ENCODE assay signal across 8 cellular contexts in genomic region chr17:47895856-47896671, GRCh38. TPM values are rescaled to one million over a fixed set of nuclear protein-coding genes. Genes with fewer than 3 reads are reported as not detected.
DNase-seq lines count a peak whose midpoint lies in the region; ATAC-seq and TF ChIP-seq lines count a peak whose summit lies in the region.

Gene SP2, plus strand, starts transcription at chr17:47896236. Its CDS starts 51 bp downstream, at chr17:47896287.

- peak; percentile 96 to 100 (median 100) for DNase-seq in CD8-positive, alpha-beta memory T cell
- DNase-seq in HS-5 (ENCODE audit: low read depth): peak; percentile 100
- peak; percentile 100 for DNase-seq in NK-92 treated with Interleukin-12 subunit alpha and Interleukin-12 subunit beta, amount 100 ng/mL, for 24 hours (lab: John Stamatoyannopoulos, UW)
- peak; percentile 100 for DNase-seq in activated CD8-positive, alpha-beta memory T cell treated with anti-CD3 and anti-CD28 coated beads for 24 hours
- peak; percentile 96 for DNase-seq in effector CD4-positive, alpha-beta T cell
- DNase-seq in lung (ENCODE audit: low spot score): peak; percentile 99
- peak; percentile 92 to 99 (median 99) for DNase-seq in stimulated activated CD4-positive, alpha-beta T cell treated with anti-CD3 and anti-CD28 coated beads, TNF-alpha, amount 100 ng/mL, for 4 hours (ENCODE audit: low read depth in 3 of 3)

- H3K27ac Mint-ChIP-seq in CD8-positive, alpha-beta memory T cell: peak within 1 kb of the TSS; percentile 95 to 100 (median 99)

- H3K4me3 Mint-ChIP-seq in CD8-positive, alpha-beta memory T cell: peak within 1 kb of the TSS; percentile 92 to 99 (median 95)

- CTCF ChIA-PET in CD8-positive, alpha-beta memory T cell (lab: Charles Lee): interaction anchor here (1.0 to 12.7 kb wide), 8 partner anchors 39 to 75 kb away, joined by 3 to 314 read pairs (median 4); partner anchors contain the start of genes CDK5RAP3, LRRC46, MRPL10 and PNPO

- peak within 1 kb of the TSS; percentile 91 for H3K27ac ChIP-seq in CD8-positive, alpha-beta memory T cell (ENCODE audit: low read depth, low read length)
- peak within 1 kb of the TSS; percentile 96 to 100 for H3K27ac ChIP-seq in lung (ENCODE audit: low read depth in 1 of 2, low read length in 1 of 2)

- H3K36me3 ChIP-seq in CD8-positive, alpha-beta memory T cell (ENCODE audit: insufficient read depth, low read length): peaks cover 5% of the 10 kb centered on the region
- peaks cover 0 to 3% of the 10 kb centered on the region in 2 donors for H3K36me3 ChIP-seq in lung (ENCODE audit: control insufficient read depth in 2 of 2, insufficient read depth in 2 of 2, low read length in 2 of 2)

- no peaks in the 10 kb centered on the region for H3K9me3 Mint-ChIP-seq in CD8-positive, alpha-beta memory T cell

- peak within 1 kb of the TSS; percentile 85 for H3K4me3 ChIP-seq in CD8-positive, alpha-beta memory T cell (ENCODE audit: low read length)
- H3K4me3 ChIP-seq in lung: peak within 1 kb of the TSS; percentile 77

- H3K9me3 ChIP-seq in CD8-positive, alpha-beta memory T cell (ENCODE audit: low read length): no peaks in the 10 kb centered on the region
- no peaks in the 10 kb centered on the region for H3K9me3 ChIP-seq in lung (ENCODE audit: control insufficient read depth in 2 of 2, insufficient read depth in 1 of 2, low read length in 1 of 2)

- H3K36me3 Mint-ChIP-seq in CD8-positive, alpha-beta memory T cell: peaks cover 0 to 44% (median 4%) of the 10 kb centered on the region in 3 donors

- no peaks in the 10 kb centered on the region for H3K27me3 ChIP-seq in CD8-positive, alpha-beta memory T cell (ENCODE audit: insufficient read depth, low read length, poor library complexity, severe bottlenecking)
- no peaks in the 10 kb centered on the region for H3K27me3 ChIP-seq in lung (ENCODE audit: control insufficient read depth, insufficient read depth)

- H3K4me1 ChIP-seq in CD8-positive, alpha-beta memory T cell (ENCODE audit: insufficient read depth, low read length): peaks cover 30% of the 10 kb centered on the region
- peaks cover 3 to 19% of the 10 kb centered on the region in 2 donors for H3K4me1 ChIP-seq in lung (ENCODE audit: control insufficient read depth in 2 of 2, insufficient read depth in 2 of 2, low read length in 2 of 2)

- TF ChIP-seq CTCF in lung (IDR thresholded peaks at IDR 0.05; ENCODE audit: control extremely low read depth, extremely low read depth): no peak

- POLR2A ChIA-PET in CD8-positive, alpha-beta memory T cell (lab: Charles Lee): interaction anchor here (0.5 to 1.8 kb wide), 23 partner anchors 9 to 651 kb away, joined by 3 to 22 read pairs (median 4); partner anchors contain the start of genes CDK5RAP3, KPNB1, LRRC46 and MRPL10

- 0% methylated on average over 59 to 70 of the region's 70 CpGs for WGBS in lung, 2 donors

- ATAC-seq in GM19468 (IDR thresholded peaks at IDR 0.05; ENCODE audit: extremely low read depth, unreplicated experiment) (peak; percentile 92), lung (ENCODE audit: insufficient read depth, low FRiP score) (peak; percentile 93)

- peaks cover 0 to 1% of the 10 kb centered on the region in 2 donors for H3K27me3 Mint-ChIP-seq in CD8-positive, alpha-beta memory T cell

- H3K4me1 Mint-ChIP-seq in CD8-positive, alpha-beta memory T cell: peaks cover 40 to 63% (median 54%) of the 10 kb centered on the region in 3 donors

RNA-seq across cellular contexts. Expression of gene SP2, which starts in this region (rescaled TPM):
- total RNA-seq in CD8-positive, alpha-beta memory T cell: 10 to 100 TPM; 21.5 to 22.1 TPM
- 13.4 TPM for polyA plus RNA-seq in CD8-positive, alpha-beta memory T cell
- total RNA-seq in lung: 10 to 100 TPM in 1 of 2 donors, 1 to 10 TPM in 1; 4.9 to 19.9 TPM
- polyA plus RNA-seq in lung: 10 to 100 TPM in 1 of 2 donors, 1 to 10 TPM in 1; 5.8 to 16.4 TPM

Comparison
In these comparisons a context has a peak if more than half of its experiments do, and no peak if none do; other contexts are left out.
1. Peak in every context shown above with its lines: DNase-seq, ATAC-seq, H3K4me3 ChIP-seq and H3K27ac ChIP-seq.